12 cellular contexts compared by ENCODE assay signal in genomic region chr9:133758228-133758627, GRCh38.
"Had no signal": no experiment of that assay in that cellular context is flagged by ENCODE, and none has a peak within 500 bp of the region (broad histone marks: within the 10 kb centered on the region; RNA-seq: fewer than 3 reads in every experiment).

No MANE protein-coding gene starts in this region.

- H3K27ac ChIP-seq: breast epithelium, heart left ventricle, right atrium auricular region, tibial nerve had no signal

- H3K4me1 ChIP-seq: breast epithelium, right atrium auricular region had no signal

- H3K36me3 Mint-ChIP-seq: activated naive CD4-positive, alpha-beta T cell treated with anti-CD3 and anti-CD28 coated beads, Interleukin-2, amount 50 U/mL, for 72 hours; T-cell had no signal

- ATAC-seq: activated CD4-positive, alpha-beta T cell treated with anti-CD3 and anti-CD28 coated beads for 36 hours; activated naive CD4-positive, alpha-beta T cell treated with anti-CD3 and anti-CD28 coated beads, Interleukin-2, amount 50 U/mL, for 72 hours; heart left ventricle; T-cell had no signal

- H3K4me3 ChIP-seq: breast epithelium, heart left ventricle, right atrium auricular region, tibial nerve had no signal

- DNase-seq: activated CD4-positive, alpha-beta memory T cell treated with anti-CD3 and anti-CD28 coated beads, Interleukin-2, amount 10 ng/mL, durations not matched to agents 7 days and 5 days; activated CD4-positive, alpha-beta T cell treated with anti-CD3 and anti-CD28 coated beads for 36 hours; mesendoderm; small intestine; T-cell; T1000 had no signal

- H3K4me3 Mint-ChIP-seq: activated CD4-positive, alpha-beta memory T cell treated with anti-CD3 and anti-CD28 coated beads, Interleukin-2, amount 10 ng/mL, durations not matched to agents 7 days and 5 days; activated CD4-positive, alpha-beta T cell treated with anti-CD3 and anti-CD28 coated beads for 36 hours; T-cell had no signal

- H3K36me3 ChIP-seq: right atrium auricular region had no signal

- H3K27ac Mint-ChIP-seq: activated CD4-positive, alpha-beta memory T cell treated with anti-CD3 and anti-CD28 coated beads, Interleukin-2, amount 10 ng/mL, durations not matched to agents 7 days and 5 days; activated CD4-positive, alpha-beta T cell treated with anti-CD3 and anti-CD28 coated beads for 36 hours; activated naive CD4-positive, alpha-beta T cell treated with anti-CD3 and anti-CD28 coated beads, Interleukin-2, amount 50 U/mL, for 72 hours; activated T-helper 2 cell treated with anti-CD3 and anti-CD28 coated beads, Interferon-gamma antibody, Interleukin-2, Interleukin-4, amounts not matched to agents 10 μg/mL and 5 μg/mL and 100 μg/mL, durations not matched to agents 14 hours and 24 hours and 36 hours; T-cell had no signal

- H3K9me3 ChIP-seq: breast epithelium, heart left ventricle, right atrium auricular region, tibial nerve had no signal

- H3K4me1 Mint-ChIP-seq: activated CD4-positive, alpha-beta memory T cell treated with anti-CD3 and anti-CD28 coated beads, Interleukin-2, amount 10 ng/mL, durations not matched to agents 7 days and 5 days; activated CD4-positive, alpha-beta T cell treated with anti-CD3 and anti-CD28 coated beads for 36 hours; T-cell had no signal

- H3K9me3 Mint-ChIP-seq: activated CD4-positive, alpha-beta memory T cell treated with anti-CD3 and anti-CD28 coated beads, Interleukin-2, amount 10 ng/mL, durations not matched to agents 7 days and 5 days; activated naive CD4-positive, alpha-beta T cell treated with anti-CD3 and anti-CD28 coated beads, Interleukin-2, amount 50 U/mL, for 72 hours; activated T-helper 2 cell treated with anti-CD3 and anti-CD28 coated beads, Interferon-gamma antibody, Interleukin-2, Interleukin-4, amounts not matched to agents 10 μg/mL and 5 μg/mL and 100 μg/mL, durations not matched to agents 14 hours and 24 hours and 36 hours; T-cell had no signal

- H3K27me3 ChIP-seq: breast epithelium, right atrium auricular region had no signal
